ENCODE assay signal across 1 cellular context in the genomic region with DNA sequence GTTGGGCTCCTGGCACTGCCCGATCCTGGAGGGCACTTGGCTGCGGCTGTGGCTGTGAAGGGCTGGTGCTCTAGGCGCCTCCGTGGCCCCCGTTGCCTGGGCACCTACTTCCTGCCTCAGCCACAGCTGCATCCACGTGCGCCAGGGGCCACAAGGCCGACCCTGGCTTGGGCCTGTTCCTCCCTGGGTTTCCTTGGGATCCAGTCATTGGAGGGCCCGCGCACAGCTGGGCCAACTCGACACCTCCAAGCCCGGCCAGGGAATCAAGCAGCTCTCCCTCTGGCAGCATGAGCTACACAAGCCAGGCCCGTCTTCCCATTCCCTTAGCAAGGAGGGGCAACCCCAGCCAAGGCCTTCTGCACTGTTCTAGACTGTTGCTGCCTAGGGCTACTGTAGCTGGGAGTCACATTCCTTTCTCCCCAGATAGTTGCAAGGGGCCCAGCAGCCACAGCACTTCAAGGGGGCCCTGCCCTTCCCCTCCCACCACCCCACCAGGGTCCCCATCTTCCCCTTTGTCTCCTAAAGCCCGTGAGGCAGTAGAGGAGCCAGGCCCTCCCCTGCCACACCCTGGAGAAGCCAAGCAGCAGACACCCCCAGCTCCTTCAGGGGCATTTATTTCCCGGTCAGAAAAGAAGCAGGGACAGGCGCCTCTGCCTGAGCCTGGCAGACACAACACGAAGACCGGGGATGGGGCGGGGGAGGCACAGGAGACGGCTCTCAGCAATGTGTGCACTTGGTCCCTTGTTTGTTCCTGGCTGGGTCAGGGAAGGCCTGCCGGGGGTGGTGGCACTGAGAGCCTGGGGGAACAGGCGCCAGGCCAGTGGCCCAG.
TF ChIP-seq lines count a peak whose summit lies in the region.

No MANE protein-coding gene starts in this region.

TF ChIP-seq in HepG2, 621 proteins besides CTCF, POLR2A, EP300 and RAD21 (continued from another document and continues in another):
- TF ChIP-seq, protein P1, sequence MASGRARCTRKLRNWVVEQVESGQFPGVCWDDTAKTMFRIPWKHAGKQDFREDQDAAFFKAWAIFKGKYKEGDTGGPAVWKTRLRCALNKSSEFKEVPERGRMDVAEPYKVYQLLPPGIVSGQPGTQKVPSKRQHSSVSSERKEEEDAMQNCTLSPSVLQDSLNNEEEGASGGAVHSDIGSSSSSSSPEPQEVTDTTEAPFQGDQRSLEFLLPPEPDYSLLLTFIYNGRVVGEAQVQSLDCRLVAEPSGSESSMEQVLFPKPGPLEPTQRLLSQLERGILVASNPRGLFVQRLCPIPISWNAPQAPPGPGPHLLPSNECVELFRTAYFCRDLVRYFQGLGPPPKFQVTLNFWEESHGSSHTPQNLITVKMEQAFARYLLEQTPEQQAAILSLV (CRISPR knock-in tag; IDR thresholded peaks at IDR 0.05; ENCODE audit: borderline replicate concordance): 0 out of 2 replicates have a peak, but pooled peaks have one; percentile 43
- TF ChIP-seq MED1 (CRISPR knock-in tag; IDR thresholded peaks at IDR 0.05) (peak; percentile 3; the same call in 1 of the 2 replicates), SAFB2 (CRISPR knock-in tag; IDR thresholded peaks at IDR 0.05; ENCODE audit: borderline replicate concordance, low read depth) (no peak; the same call in none of the 2 replicates), ZNF841 (CRISPR knock-in tag; IDR thresholded peaks at IDR 0.05; ENCODE audit: borderline replicate concordance) (no peak), ZSCAN21 (CRISPR knock-in tag; IDR thresholded peaks at IDR 0.05; ENCODE audit: borderline replicate concordance) (peak; percentile 94), TRIM24 (CRISPR knock-in tag; IDR thresholded peaks at IDR 0.05) (0 out of 2 replicates have a peak, but pooled peaks have one; percentile 15), ZFP1 (CRISPR knock-in tag; IDR thresholded peaks at IDR 0.05) (no peak), ZNF777 (CRISPR knock-in tag; IDR thresholded peaks at IDR 0.05) (peak; percentile 36; the same call in 1 of the 2 replicates), ZBTB7A (CRISPR knock-in tag; IDR thresholded peaks at IDR 0.05) (0 out of 2 replicates have a peak, but pooled peaks have one; percentile 35), ATAD3A (CRISPR knock-in tag; IDR thresholded peaks at IDR 0.05) (no peak), ZBTB7B (CRISPR knock-in tag; IDR thresholded peaks at IDR 0.05) (peak; percentile 15; the same call in 1 of the 2 replicates), BCL6 (CRISPR knock-in tag; IDR thresholded peaks at IDR 0.05) (no peak), WIZ (CRISPR knock-in tag; IDR thresholded peaks at IDR 0.05) (peak; percentile 31; the same call in 1 of the 2 replicates), NR2C2 (CRISPR knock-in tag; IDR thresholded peaks at IDR 0.05; ENCODE audit: borderline replicate concordance) (peak; percentile 47; the same call in 1 of the 2 replicates), RCOR2 (CRISPR knock-in tag; IDR thresholded peaks at IDR 0.05) (no peak), HMG20B (CRISPR knock-in tag; conservative IDR thresholded peaks at IDR 0.05) (no peak), ZFP82 (CRISPR knock-in tag; IDR thresholded peaks at IDR 0.05; ENCODE audit: borderline replicate concordance) (peak; percentile 87; the same call in 1 of the 2 replicates), ZNF678 (CRISPR knock-in tag; IDR thresholded peaks at IDR 0.05) (no peak), ZFY (CRISPR knock-in tag; IDR thresholded peaks at IDR 0.05) (peak; percentile 72), ZFP36 (IDR thresholded peaks at IDR 0.05; ENCODE audit: borderline replicate concordance, low read depth, low read length, partially characterized antibody) (no peak), ATM (IDR thresholded peaks at IDR 0.05; ENCODE audit: borderline replicate concordance) (no peak), ARNTL (CRISPR knock-in tag; IDR thresholded peaks at IDR 0.05) (no peak; the same call in none of the 2 replicates), NR2F1 (CRISPR knock-in tag; IDR thresholded peaks at IDR 0.05) (peak in 1 of 2 experiments; percentile 38; a peak in 2 of 4 replicates), ZC3H4 (CRISPR knock-in tag; IDR thresholded peaks at IDR 0.05; ENCODE audit: borderline replicate concordance) (peak; percentile 82; the same call in 1 of the 2 replicates), SNAI1 (CRISPR knock-in tag; IDR thresholded peaks at IDR 0.05; ENCODE audit: borderline replicate concordance) (0 out of 2 replicates have a peak, but pooled peaks have one; percentile 21), CC2D1A (CRISPR knock-in tag; IDR thresholded peaks at IDR 0.05) (0 out of 2 replicates have a peak, but pooled peaks have one; percentile 89)
- TF ChIP-seq, protein P2, sequence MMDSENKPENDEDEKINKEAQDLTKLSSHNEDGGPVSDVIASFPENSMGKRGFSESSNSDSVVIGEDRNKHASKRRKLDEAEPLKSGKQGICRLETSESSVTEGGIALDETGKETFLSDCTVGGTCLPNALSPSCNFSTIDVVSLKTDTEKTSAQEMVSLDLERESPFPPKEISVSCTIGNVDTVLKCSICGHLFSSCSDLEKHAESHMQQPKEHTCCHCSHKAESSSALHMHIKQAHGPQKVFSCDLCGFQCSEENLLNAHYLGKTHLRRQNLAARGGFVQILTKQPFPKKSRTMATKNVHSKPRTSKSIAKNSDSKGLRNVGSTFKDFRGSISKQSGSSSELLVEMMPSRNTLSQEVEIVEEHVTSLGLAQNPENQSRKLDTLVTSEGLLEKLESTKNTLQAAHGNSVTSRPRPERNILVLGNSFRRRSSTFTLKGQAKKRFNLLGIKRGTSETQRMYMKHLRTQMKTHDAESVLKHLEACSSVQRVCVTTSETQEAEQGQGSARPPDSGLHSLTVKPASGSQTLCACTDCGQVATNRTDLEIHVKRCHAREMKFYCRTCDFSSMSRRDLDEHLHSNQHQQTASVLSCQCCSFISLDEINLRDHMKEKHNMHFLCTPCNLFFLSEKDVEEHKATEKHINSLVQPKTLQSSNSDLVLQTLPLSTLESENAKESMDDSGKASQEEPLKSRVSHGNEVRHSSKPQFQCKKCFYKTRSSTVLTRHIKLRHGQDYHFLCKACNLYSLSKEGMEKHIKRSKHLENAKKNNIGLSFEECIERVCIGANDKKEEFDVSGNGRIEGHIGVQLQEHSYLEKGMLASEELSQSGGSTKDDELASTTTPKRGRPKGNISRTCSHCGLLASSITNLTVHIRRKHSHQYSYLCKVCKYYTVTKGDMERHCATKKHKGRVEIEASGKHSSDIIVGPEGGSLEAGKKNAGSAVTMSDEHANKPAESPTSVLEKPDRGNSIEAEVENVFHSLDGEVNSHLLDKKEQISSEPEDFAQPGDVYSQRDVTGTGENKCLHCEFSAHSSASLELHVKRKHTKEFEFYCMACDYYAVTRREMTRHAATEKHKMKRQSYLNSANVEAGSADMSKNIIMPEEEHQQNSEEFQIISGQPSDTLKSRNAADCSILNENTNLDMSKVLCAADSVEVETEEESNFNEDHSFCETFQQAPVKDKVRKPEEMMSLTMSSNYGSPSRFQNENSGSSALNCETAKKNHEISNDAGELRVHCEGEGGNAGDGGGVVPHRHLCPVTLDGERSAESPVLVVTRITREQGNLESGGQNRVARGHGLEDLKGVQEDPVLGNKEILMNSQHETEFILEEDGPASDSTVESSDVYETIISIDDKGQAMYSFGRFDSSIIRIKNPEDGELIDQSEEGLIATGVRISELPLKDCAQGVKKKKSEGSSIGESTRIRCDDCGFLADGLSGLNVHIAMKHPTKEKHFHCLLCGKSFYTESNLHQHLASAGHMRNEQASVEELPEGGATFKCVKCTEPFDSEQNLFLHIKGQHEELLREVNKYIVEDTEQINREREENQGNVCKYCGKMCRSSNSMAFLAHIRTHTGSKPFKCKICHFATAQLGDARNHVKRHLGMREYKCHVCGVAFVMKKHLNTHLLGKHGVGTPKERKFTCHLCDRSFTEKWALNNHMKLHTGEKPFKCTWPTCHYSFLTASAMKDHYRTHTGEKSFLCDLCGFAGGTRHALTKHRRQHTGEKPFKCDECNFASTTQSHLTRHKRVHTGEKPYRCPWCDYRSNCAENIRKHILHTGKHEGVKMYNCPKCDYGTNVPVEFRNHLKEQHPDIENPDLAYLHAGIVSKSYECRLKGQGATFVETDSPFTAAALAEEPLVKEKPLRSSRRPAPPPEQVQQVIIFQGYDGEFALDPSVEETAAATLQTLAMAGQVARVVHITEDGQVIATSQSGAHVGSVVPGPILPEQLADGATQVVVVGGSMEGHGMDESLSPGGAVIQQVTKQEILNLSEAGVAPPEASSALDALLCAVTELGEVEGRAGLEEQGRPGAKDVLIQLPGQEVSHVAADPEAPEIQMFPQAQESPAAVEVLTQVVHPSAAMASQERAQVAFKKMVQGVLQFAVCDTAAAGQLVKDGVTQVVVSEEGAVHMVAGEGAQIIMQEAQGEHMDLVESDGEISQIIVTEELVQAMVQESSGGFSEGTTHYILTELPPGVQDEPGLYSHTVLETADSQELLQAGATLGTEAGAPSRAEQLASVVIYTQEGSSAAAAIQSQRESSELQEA (CRISPR knock-in tag; IDR thresholded peaks at IDR 0.05; ENCODE audit: not compliant biosample characterization): peak; percentile 58
- TF ChIP-seq, protein P3, sequence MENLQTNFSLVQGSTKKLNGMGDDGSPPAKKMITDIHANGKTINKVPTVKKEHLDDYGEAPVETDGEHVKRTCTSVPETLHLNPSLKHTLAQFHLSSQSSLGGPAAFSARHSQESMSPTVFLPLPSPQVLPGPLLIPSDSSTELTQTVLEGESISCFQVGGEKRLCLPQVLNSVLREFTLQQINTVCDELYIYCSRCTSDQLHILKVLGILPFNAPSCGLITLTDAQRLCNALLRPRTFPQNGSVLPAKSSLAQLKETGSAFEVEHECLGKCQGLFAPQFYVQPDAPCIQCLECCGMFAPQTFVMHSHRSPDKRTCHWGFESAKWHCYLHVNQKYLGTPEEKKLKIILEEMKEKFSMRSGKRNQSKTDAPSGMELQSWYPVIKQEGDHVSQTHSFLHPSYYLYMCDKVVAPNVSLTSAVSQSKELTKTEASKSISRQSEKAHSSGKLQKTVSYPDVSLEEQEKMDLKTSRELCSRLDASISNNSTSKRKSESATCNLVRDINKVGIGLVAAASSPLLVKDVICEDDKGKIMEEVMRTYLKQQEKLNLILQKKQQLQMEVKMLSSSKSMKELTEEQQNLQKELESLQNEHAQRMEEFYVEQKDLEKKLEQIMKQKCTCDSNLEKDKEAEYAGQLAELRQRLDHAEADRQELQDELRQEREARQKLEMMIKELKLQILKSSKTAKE (CRISPR knock-in tag; IDR thresholded peaks at IDR 0.05; ENCODE audit: borderline replicate concordance): no peak
- TF ChIP-seq, protein P4, sequence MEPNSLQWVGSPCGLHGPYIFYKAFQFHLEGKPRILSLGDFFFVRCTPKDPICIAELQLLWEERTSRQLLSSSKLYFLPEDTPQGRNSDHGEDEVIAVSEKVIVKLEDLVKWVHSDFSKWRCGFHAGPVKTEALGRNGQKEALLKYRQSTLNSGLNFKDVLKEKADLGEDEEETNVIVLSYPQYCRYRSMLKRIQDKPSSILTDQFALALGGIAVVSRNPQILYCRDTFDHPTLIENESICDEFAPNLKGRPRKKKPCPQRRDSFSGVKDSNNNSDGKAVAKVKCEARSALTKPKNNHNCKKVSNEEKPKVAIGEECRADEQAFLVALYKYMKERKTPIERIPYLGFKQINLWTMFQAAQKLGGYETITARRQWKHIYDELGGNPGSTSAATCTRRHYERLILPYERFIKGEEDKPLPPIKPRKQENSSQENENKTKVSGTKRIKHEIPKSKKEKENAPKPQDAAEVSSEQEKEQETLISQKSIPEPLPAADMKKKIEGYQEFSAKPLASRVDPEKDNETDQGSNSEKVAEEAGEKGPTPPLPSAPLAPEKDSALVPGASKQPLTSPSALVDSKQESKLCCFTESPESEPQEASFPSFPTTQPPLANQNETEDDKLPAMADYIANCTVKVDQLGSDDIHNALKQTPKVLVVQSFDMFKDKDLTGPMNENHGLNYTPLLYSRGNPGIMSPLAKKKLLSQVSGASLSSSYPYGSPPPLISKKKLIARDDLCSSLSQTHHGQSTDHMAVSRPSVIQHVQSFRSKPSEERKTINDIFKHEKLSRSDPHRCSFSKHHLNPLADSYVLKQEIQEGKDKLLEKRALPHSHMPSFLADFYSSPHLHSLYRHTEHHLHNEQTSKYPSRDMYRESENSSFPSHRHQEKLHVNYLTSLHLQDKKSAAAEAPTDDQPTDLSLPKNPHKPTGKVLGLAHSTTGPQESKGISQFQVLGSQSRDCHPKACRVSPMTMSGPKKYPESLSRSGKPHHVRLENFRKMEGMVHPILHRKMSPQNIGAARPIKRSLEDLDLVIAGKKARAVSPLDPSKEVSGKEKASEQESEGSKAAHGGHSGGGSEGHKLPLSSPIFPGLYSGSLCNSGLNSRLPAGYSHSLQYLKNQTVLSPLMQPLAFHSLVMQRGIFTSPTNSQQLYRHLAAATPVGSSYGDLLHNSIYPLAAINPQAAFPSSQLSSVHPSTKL (CRISPR knock-in tag; IDR thresholded peaks at IDR 0.05): no peak
- TF ChIP-seq, protein P5, sequence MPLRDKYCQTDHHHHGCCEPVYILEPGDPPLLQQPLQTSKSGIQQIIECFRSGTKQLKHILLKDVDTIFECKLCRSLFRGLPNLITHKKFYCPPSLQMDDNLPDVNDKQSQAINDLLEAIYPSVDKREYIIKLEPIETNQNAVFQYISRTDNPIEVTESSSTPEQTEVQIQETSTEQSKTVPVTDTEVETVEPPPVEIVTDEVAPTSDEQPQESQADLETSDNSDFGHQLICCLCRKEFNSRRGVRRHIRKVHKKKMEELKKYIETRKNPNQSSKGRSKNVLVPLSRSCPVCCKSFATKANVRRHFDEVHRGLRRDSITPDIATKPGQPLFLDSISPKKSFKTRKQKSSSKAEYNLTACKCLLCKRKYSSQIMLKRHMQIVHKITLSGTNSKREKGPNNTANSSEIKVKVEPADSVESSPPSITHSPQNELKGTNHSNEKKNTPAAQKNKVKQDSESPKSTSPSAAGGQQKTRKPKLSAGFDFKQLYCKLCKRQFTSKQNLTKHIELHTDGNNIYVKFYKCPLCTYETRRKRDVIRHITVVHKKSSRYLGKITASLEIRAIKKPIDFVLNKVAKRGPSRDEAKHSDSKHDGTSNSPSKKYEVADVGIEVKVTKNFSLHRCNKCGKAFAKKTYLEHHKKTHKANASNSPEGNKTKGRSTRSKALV (CRISPR knock-in tag; IDR thresholded peaks at IDR 0.05): 0 out of 2 replicates have a peak, but pooled peaks have one; percentile 40
- TF ChIP-seq, protein P6, sequence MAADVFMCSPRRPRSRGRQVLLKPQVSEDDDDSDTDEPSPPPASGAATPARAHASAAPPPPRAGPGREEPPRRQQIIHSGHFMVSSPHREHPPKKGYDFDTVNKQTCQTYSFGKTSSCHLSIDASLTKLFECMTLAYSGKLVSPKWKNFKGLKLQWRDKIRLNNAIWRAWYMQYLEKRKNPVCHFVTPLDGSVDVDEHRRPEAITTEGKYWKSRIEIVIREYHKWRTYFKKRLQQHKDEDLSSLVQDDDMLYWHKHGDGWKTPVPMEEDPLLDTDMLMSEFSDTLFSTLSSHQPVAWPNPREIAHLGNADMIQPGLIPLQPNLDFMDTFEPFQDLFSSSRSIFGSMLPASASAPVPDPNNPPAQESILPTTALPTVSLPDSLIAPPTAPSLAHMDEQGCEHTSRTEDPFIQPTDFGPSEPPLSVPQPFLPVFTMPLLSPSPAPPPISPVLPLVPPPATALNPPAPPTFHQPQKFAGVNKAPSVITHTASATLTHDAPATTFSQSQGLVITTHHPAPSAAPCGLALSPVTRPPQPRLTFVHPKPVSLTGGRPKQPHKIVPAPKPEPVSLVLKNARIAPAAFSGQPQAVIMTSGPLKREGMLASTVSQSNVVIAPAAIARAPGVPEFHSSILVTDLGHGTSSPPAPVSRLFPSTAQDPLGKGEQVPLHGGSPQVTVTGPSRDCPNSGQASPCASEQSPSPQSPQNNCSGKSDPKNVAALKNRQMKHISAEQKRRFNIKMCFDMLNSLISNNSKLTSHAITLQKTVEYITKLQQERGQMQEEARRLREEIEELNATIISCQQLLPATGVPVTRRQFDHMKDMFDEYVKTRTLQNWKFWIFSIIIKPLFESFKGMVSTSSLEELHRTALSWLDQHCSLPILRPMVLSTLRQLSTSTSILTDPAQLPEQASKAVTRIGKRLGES (CRISPR knock-in tag; IDR thresholded peaks at IDR 0.05; ENCODE audit: borderline replicate concordance): peak; percentile 63; the same call in 1 of the 2 replicates
- TF ChIP-seq, protein P7, sequence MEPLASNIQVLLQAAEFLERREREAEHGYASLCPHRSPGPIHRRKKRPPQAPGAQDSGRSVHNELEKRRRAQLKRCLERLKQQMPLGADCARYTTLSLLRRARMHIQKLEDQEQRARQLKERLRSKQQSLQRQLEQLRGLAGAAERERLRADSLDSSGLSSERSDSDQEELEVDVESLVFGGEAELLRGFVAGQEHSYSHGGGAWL (CRISPR knock-in tag; IDR thresholded peaks at IDR 0.05): 0 out of 2 replicates have a peak, but pooled peaks have one; percentile 14
